In the genomic region with DNA sequence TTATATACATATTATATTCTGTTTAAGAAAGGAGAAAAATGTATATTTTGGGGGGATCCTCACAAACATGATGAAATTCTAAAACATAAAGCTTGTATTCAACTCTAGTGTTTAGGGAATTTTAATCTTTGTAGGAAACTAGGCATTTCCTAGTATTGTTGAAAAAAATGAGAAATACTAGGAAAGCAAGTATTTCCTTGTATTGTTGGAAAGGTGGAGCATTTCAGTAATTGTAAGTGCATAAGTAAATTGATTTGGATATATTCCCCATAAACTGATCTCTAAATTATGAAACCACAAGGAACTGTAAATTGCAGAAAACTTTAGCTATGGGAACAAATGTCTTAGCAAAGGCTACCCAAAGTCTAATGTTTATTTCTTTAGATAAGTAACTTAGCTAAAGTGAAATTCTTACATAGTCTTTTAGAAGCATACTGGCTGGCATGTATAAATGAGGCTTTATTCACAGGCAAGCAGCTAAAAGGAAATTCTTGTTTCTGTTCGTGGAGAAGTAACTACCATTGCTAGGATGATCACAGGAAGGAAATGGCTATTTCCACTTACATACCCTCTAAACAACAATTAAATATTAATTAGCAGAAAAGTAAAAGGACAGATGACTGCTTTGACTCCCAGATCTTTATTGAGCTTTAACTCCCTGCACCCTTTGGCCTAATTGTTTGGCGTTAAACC, we compare ENCODE assay signal across 15 cellular contexts. TPM values are rescaled to one million over a fixed set of nuclear protein-coding genes. Genes with fewer than 3 reads are reported as not detected.
A peak's percentile ranks its signal among the peaks of the same experiment; 100 is the strongest.
DNase-seq lines count a peak whose midpoint lies in the region; ATAC-seq and TF ChIP-seq lines count a peak whose summit lies in the region.
"Had no signal": no experiment of that assay in that cellular context is flagged by ENCODE, and none has a peak within 500 bp of the region (broad histone marks: within the 10 kb centered on the region; RNA-seq: fewer than 3 reads in every experiment).

No MANE protein-coding gene starts in this region.

- H3K9me3 ChIP-seq in left ventricle myocardium inferior (replicated peaks) (no peaks in the 10 kb centered on the region), parathyroid adenoma (ENCODE audit: control insufficient read depth, low read length) (no peaks in the 10 kb centered on the region), subcutaneous abdominal adipose tissue (ENCODE audit: control insufficient read depth in 5 of 5, low read length in 5 of 5) (no peaks in the 10 kb centered on the region)

- no peak for TF ChIP-seq CTCF in left ventricle myocardium inferior (IDR thresholded peaks at IDR 0.05; ENCODE audit: borderline replicate concordance)
- no peak for TF ChIP-seq CTCF in endothelial cell (IDR thresholded peaks at IDR 0.05; ENCODE audit: unreplicated experiment)
- TF ChIP-seq CTCF in parathyroid adenoma (IDR thresholded peaks at IDR 0.05): no peak
- no peak for TF ChIP-seq CTCF in HFFc6 (IDR thresholded peaks at IDR 0.05)

- peak overlapping the region; percentile 69 for H3K27ac ChIP-seq in left ventricle myocardium inferior (replicated peaks)
- H3K27ac ChIP-seq in parathyroid adenoma: peak overlapping the region; percentile 57
- H3K27ac ChIP-seq in subcutaneous abdominal adipose tissue (ENCODE audit: low read depth, low read length): peak overlapping the region; percentile 66

- ATAC-seq in Right ventricle myocardium inferior: no peak
- ATAC-seq: GM12878 had no signal

- H3K4me2 ChIP-seq in parathyroid adenoma (ENCODE audit: low read length): no peak overlapping the region

- H3K9ac ChIP-seq in parathyroid adenoma: no peak overlapping the region
- H3K9ac ChIP-seq in subcutaneous abdominal adipose tissue (ENCODE audit: low read length in 5 of 5): no peak overlapping the region

- H3K79me2 ChIP-seq in parathyroid adenoma: no peaks in the 10 kb centered on the region

- H3K36me3 Mint-ChIP-seq in endothelial cell (ENCODE audit: low read depth, unreplicated experiment): no peaks in the 10 kb centered on the region
- H3K36me3 Mint-ChIP-seq in HFFc6 (ENCODE audit: low read depth): no peaks in the 10 kb centered on the region

- H3K36me3 ChIP-seq in left ventricle myocardium inferior (no peaks in the 10 kb centered on the region), parathyroid adenoma (ENCODE audit: control insufficient read depth, insufficient read depth, low read length) (no peaks in the 10 kb centered on the region), subcutaneous abdominal adipose tissue (ENCODE audit: control insufficient read depth in 5 of 5, insufficient read depth in 5 of 5, low read length in 5 of 5) (no peaks in the 10 kb centered on the region)

- no peak overlapping the region for H3K4me3 Mint-ChIP-seq in endothelial cell (ENCODE audit: unreplicated experiment)
- no peak overlapping the region for H3K4me3 Mint-ChIP-seq in HFFc6
- H3K4me3 Mint-ChIP-seq: B cell; CD4-positive, alpha-beta T cell; H9 had no signal

- DNase-seq in left ventricle myocardium inferior: no peak
- DNase-seq in Right ventricle myocardium inferior (ENCODE audit: missing footprints): no peak
- no peak for DNase-seq in endothelial cell (ENCODE audit: low spot score)
- DNase-seq in medulla oblongata (ENCODE audit: extremely low spot score): no peak
- no peak for DNase-seq in HFFc6
- DNase-seq: C1 segment of cervical spinal cord; CD4-positive, alpha-beta T cell; DMS79; GOT3; H9 had no signal

- H2AFZ ChIP-seq in parathyroid adenoma: no peak overlapping the region

- H3K4me1 Mint-ChIP-seq in endothelial cell (ENCODE audit: unreplicated experiment) (peaks cover 50% of the 10 kb centered on the region), HFFc6 (ENCODE audit: low read depth) (no peaks in the 10 kb centered on the region)
- H3K4me1 Mint-ChIP-seq: B cell had no signal

- intact Hi-C loops in left ventricle myocardium inferior (cut with micrococcal nuclease) (no loop called here), Right ventricle myocardium inferior (cut with DNase I) (loop anchor here (2.0 kb wide), 1 partner anchor 18 kb away; no protein-coding TSS in a partner anchor)

- peaks cover 18% of the 10 kb centered on the region for H3K4me1 ChIP-seq in left ventricle myocardium inferior
- H3K4me1 ChIP-seq in parathyroid adenoma: no peaks in the 10 kb centered on the region
- H3K4me1 ChIP-seq in subcutaneous abdominal adipose tissue (ENCODE audit: control insufficient read depth in 5 of 5, insufficient read depth in 5 of 5, low read length in 5 of 5): peaks cover 0 to 21% (median 3%) of the 10 kb centered on the region in 5 donors

- H3K9me3 Mint-ChIP-seq in endothelial cell (ENCODE audit: unreplicated experiment) (no peaks in the 10 kb centered on the region), HFFc6 (peaks cover 3% of the 10 kb centered on the region)
- H3K9me3 Mint-ChIP-seq: CD4-positive, alpha-beta T cell; H9 had no signal

- H3K27me3 ChIP-seq in left ventricle myocardium inferior (ENCODE audit: low read depth): peaks cover 22% of the 10 kb centered on the region
- no peaks in the 10 kb centered on the region for H3K27me3 ChIP-seq in parathyroid adenoma (ENCODE audit: control insufficient read depth, insufficient read depth, low read length)
- no peaks in the 10 kb centered on the region for H3K27me3 ChIP-seq in subcutaneous abdominal adipose tissue (ENCODE audit: control insufficient read depth in 5 of 5, insufficient read depth in 4 of 5, low read length in 5 of 5)

- peaks cover 3% of the 10 kb centered on the region for H3K27me3 Mint-ChIP-seq in endothelial cell (ENCODE audit: unreplicated experiment)
- H3K27me3 Mint-ChIP-seq in HFFc6 (ENCODE audit: insufficient read depth): no peaks in the 10 kb centered on the region; the same call in 1 of the 2 replicates

- no peak overlapping the region for H3K4me3 ChIP-seq in left ventricle myocardium inferior
- no peak overlapping the region for H3K4me3 ChIP-seq in parathyroid adenoma (ENCODE audit: low read depth, low read length)
- H3K4me3 ChIP-seq in subcutaneous abdominal adipose tissue (ENCODE audit: low read depth in 1 of 5, low read length in 5 of 5): no peak overlapping the region
- H3K4me3 ChIP-seq: GM12878 had no signal

- H3K27ac Mint-ChIP-seq in endothelial cell (ENCODE audit: unreplicated experiment): peak overlapping the region; percentile 98
- H3K27ac Mint-ChIP-seq in HFFc6: no peak overlapping the region
- H3K27ac Mint-ChIP-seq: B cell; CD4-positive, alpha-beta T cell; H9 had no signal

RNA-seq across cellular contexts. Expression of gene NRN1, which starts 19.9 kb away (rescaled TPM):
- total RNA-seq in left ventricle myocardium inferior: 8.8 TPM
- 14.0 TPM for total RNA-seq in Right ventricle myocardium inferior
- total RNA-seq in endothelial cell (ENCODE audit: unreplicated experiment): 39.6 TPM
- not detected for total RNA-seq in HFFc6 (2021; fragmentation: NEBNext Ultra II Directional; extraction: Animal tissue kit (Norgen Biotek cat#: 25700))
- total RNA-seq: B cell; CD4-positive, alpha-beta T cell; G401; H9 had no signal
